Comparison of ENCODE assay signal across 39 cellular contexts in the genomic region with DNA sequence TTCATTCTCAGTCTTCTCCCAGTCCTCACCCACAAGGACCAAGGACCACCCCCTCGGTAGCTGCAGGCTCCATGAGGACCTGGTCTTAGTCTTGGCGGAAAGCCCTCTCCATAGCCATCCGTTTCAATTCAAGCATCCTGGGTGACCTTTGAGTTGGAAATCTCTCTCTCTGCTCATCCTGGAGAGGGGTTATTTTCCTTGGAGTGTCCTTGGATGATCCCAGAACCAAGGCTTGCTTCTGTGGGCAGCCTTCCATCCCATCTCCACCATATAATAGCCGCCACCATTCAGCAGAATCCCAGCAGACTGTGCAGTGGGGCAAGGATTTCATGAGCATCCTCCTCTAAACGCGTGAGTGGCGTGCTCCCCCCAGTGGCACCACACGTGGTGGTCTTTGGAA. TPM values are rescaled to one million over a fixed set of nuclear protein-coding genes. Genes with fewer than 3 reads are reported as not detected.
"Had no signal": no experiment of that assay in that cellular context is flagged by ENCODE, and none has a peak within 500 bp of the region (broad histone marks: within the 10 kb centered on the region; RNA-seq: fewer than 3 reads in every experiment).

A gene with protein sequence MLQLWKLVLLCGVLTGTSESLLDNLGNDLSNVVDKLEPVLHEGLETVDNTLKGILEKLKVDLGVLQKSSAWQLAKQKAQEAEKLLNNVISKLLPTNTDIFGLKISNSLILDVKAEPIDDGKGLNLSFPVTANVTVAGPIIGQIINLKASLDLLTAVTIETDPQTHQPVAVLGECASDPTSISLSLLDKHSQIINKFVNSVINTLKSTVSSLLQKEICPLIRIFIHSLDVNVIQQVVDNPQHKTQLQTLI (plus strand): TSS at position 301 of the 400 bp plus-strand sequence. CDS start 987 bp downstream, outside the sequence.

- H3K36me3 ChIP-seq: MG63 had no signal

- H3K4me3 ChIP-seq: MG63 had no signal

- H3K27me3 ChIP-seq: MG63 had no signal

- DNase-seq: Karpas-422, Kasumi-1, KG1, MG63, MM.1S, MV-4-11, NCI-H1048, NCI-H1092, NCI-H1092 treated with DMSO at 0.1 percent for 48 hours, NCI-H1105, NCI-H1105 treated with DMSO at 0.1 percent for 48 hours, NCI-H1417, NCI-H1417 treated with DMSO at 0.1 percent for 48 hours, NCI-H1436, NCI-H1436 treated with DMSO at 0.1 percent for 48 hours, NCI-H146, NCI-H1694, NCI-H1694 treated with DMSO at 0.1 percent for 48 hours, NCI-H187, NCI-H187 treated with DMSO at 0.1 percent for 48 hours, NCI-H1930, NCI-H2029, NCI-H2029 treated with DMSO at 0.1 percent for 48 hours, NCI-H2081, NCI-H2081 treated with DMSO at 0.1 percent for 48 hours, NCI-H2107, NCI-H2171, NCI-H2171 treated with DMSO at 0.1 percent for 48 hours, NCI-H2227 treated with DMSO at 0.1 percent for 48 hours, NCI-H226, NCI-H345, NCI-H446, NCI-H446 treated with DMSO at 0.1 percent for 48 hours, NCI-H510A had no signal

- H3K4me2 ChIP-seq: KMS-11 had no signal

- H3K27ac ChIP-seq: KMS-11 had no signal

- H3K9ac ChIP-seq: KMS-11 had no signal

RNA-seq across cellular contexts. Expression of the gene that starts here (rescaled TPM):
- total RNA-seq: LHCN-M2, M059J, MCF 10A, NCI-H460 had no signal
